Comparison of ENCODE assay signal across 1 cellular context in the genomic region with DNA sequence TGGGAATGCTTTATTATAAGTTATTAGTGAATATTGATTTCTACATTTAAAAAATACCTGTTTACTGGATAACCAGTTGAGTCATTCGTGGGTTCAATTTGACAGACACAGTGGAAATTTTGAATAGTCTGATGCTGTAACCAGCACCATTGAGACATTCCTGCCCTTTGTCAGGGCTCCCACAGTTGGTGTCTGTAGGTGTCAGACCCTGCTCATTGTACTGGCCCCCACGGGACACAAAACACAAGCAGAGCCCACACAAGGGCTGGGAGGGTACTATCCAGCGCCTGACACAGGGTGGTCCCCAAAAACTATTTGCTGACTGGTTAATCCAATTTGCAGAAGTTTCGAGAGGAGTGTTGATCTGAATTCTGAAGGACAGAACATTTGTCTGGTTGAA.
TF ChIP-seq lines count a peak whose summit lies in the region.

No MANE protein-coding gene starts in this region.

TF ChIP-seq in GM12878, 131 proteins besides CTCF, POLR2A, EP300 and RAD21:
- TF ChIP-seq ZNF384 (IDR thresholded peaks at IDR 0.05; ENCODE audit: borderline replicate concordance, low read depth, low read length), result no peak
- TF ChIP-seq SMAD1 (IDR thresholded peaks at IDR 0.05; ENCODE audit: low read depth, partially characterized antibody), result no peak
TF ChIP-seq in GM12878: peak in this region for 0.
